31 cellular contexts compared by ENCODE assay signal in the genomic region with DNA sequence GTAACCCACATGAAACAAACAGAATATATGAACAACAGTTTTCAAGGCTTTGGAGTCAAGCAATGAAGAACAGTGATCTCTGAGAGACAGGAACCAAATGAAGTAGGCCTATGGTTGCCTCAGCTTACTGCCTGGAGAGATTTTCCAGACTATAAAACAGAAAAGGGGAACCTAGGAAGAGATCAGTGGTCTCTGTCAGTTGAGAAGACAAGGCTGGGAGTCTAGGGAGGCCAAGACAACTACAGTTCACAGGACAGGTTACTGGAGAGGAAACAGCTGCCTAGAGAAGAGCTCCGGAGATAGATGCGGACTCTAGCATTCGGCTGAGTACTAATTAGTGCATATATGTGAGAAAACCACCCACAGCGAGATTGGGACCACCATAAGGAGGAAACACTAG.
"Had no signal": no experiment of that assay in that cellular context is flagged by ENCODE, and none has a peak within 500 bp of the region (broad histone marks: within the 10 kb centered on the region; RNA-seq: fewer than 3 reads in every experiment).

No MANE protein-coding gene starts in this region.

- ATAC-seq: activated CD4-positive, CD25-positive, alpha-beta regulatory T cell treated with anti-CD3 and anti-CD28 coated beads, Interleukin-2, amount 50 U/mL, for 24 hours; activated CD8-positive, alpha-beta memory T cell treated with anti-CD3 and anti-CD28 coated beads, Interleukin-2, amount 10 ng/mL, durations not matched to agents 7 days and 5 days; activated CD8-positive, alpha-beta T cell treated with anti-CD3 and anti-CD28 coated beads for 36 hours; activated naive CD8-positive, alpha-beta T cell treated with anti-CD3 and anti-CD28 coated beads, Interleukin-2, amount 50 U/mL, for 24 hours; body of pancreas; gastroesophageal sphincter; heart right ventricle; T-helper 17 cell had no signal

- H3K36me3 ChIP-seq: adrenal gland, esophagus squamous epithelium, gastroesophageal sphincter, heart right ventricle had no signal

- DNase-seq: activated B cell treated with CpG ODN at 0.5 μM for 24 hours; activated CD4-positive, alpha-beta T cell treated with anti-CD3 and anti-CD28 coated beads for 48 hours; activated CD4-positive, alpha-beta T cell treated with anti-CD3 and anti-CD28 coated beads, Interleukin-2, amount 50 U/mL, for 1 hour; activated CD4-positive, alpha-beta T cell treated with anti-CD3 and anti-CD28 coated beads, Interleukin-2, amount 50 U/mL, for 48 hours; activated CD8-positive, alpha-beta memory T cell treated with anti-CD3 and anti-CD28 coated beads, Interleukin-2, amount 10 ng/mL, durations not matched to agents 7 days and 5 days; activated CD8-positive, alpha-beta memory T cell treated with anti-CD3 and anti-CD28 coated beads, Interleukin-2, amount 50 U/mL, for 4 hours; activated CD8-positive, alpha-beta T cell treated with anti-CD3 and anti-CD28 coated beads for 36 hours; activated effector memory CD4-positive, alpha-beta T cell treated with anti-CD3 and anti-CD28 coated beads, Interleukin-2, amount 50 U/mL, for 16 hours; activated naive CD4-positive, alpha-beta T cell treated with anti-CD3 and anti-CD28 coated beads for 36 hours; activated naive CD8-positive, alpha-beta T cell treated with anti-CD3 and anti-CD28 coated beads for 36 hours; activated naive CD8-positive, alpha-beta T cell treated with anti-CD3 and anti-CD28 coated beads, Interleukin-2, amount 50 U/mL, for 24 hours; activated T-cell treated with anti-CD3 and anti-CD28 coated beads, Interleukin-2, amount 50 U/mL, for 1 hour; activated T-cell treated with anti-CD3 and anti-CD28 coated beads, Interleukin-2, amount 50 U/mL, for 48 hours; adrenal gland; amygdala; aorta; body of pancreas; caudate nucleus; effector CD8-positive, alpha-beta T cell; esophagus squamous epithelium; foreskin melanocyte; heart right ventricle; T-helper 1 cell; T-helper 17 cell had no signal

- H3K27me3 ChIP-seq: adrenal gland, body of pancreas, esophagus squamous epithelium, gastroesophageal sphincter had no signal

- H3K9me3 Mint-ChIP-seq: activated B cell treated with CpG ODN at 0.5 μM for 24 hours; activated CD8-positive, alpha-beta T cell treated with anti-CD3 and anti-CD28 coated beads for 36 hours; activated naive CD4-positive, alpha-beta T cell treated with anti-CD3 and anti-CD28 coated beads for 36 hours; activated naive CD4-positive, alpha-beta T cell treated with anti-CD3 and anti-CD28 coated beads, Interleukin-2, amount 50 U/mL, for 24 hours; activated naive CD8-positive, alpha-beta T cell treated with anti-CD3 and anti-CD28 coated beads for 36 hours; activated naive CD8-positive, alpha-beta T cell treated with anti-CD3 and anti-CD28 coated beads, Interleukin-2, amount 50 U/mL, for 24 hours; activated T-helper 1 cell treated with anti-CD3 and anti-CD28 coated beads, Interleukin-12 subunit alpha, Interleukin-12 subunit beta, Interleukin-2, Interleukin-4 antibody, amounts not matched to agents 30 ng/mL and 10 ng/mL and 1 ng/mL, durations not matched to agents 14 hours and 24 hours and 36 hours; activated T-helper 2 cell treated with anti-CD3 and anti-CD28 coated beads, Interferon-gamma antibody, Interleukin-2, Interleukin-4, amounts not matched to agents 10 μg/mL and 5 μg/mL and 100 μg/mL, durations not matched to agents 14 hours and 24 hours and 36 hours; T-helper 2 cell treated with Interferon-gamma antibody and Interleukin-4, amounts not matched to agents 5 μg/mL and 100 μg/mL, for 36 hours had no signal

- H3K27me3 Mint-ChIP-seq: activated B cell treated with CpG ODN at 0.5 μM for 24 hours; activated CD8-positive, alpha-beta T cell treated with anti-CD3 and anti-CD28 coated beads for 36 hours; activated naive CD4-positive, alpha-beta T cell treated with anti-CD3 and anti-CD28 coated beads, Interleukin-2, amount 50 U/mL, for 24 hours; activated naive CD8-positive, alpha-beta T cell treated with anti-CD3 and anti-CD28 coated beads for 36 hours; T-helper 17 cell had no signal

- H3K4me1 Mint-ChIP-seq: activated B cell treated with CpG ODN at 0.5 μM for 24 hours; activated CD8-positive, alpha-beta memory T cell treated with anti-CD3 and anti-CD28 coated beads, Interleukin-2, amount 10 ng/mL, durations not matched to agents 7 days and 5 days; activated naive CD4-positive, alpha-beta T cell treated with anti-CD3 and anti-CD28 coated beads, Interleukin-2, amount 50 U/mL, for 24 hours; activated naive CD8-positive, alpha-beta T cell treated with anti-CD3 and anti-CD28 coated beads for 36 hours; activated naive CD8-positive, alpha-beta T cell treated with anti-CD3 and anti-CD28 coated beads, Interleukin-2, amount 50 U/mL, for 24 hours; T-helper 17 cell had no signal

- H3K4me3 Mint-ChIP-seq: activated B cell treated with CpG ODN at 0.5 μM for 24 hours; activated CD8-positive, alpha-beta memory T cell treated with anti-CD3 and anti-CD28 coated beads, Interleukin-2, amount 10 ng/mL, durations not matched to agents 7 days and 5 days; activated CD8-positive, alpha-beta T cell treated with anti-CD3 and anti-CD28 coated beads for 36 hours; activated naive CD4-positive, alpha-beta T cell treated with anti-CD3 and anti-CD28 coated beads for 36 hours; activated naive CD4-positive, alpha-beta T cell treated with anti-CD3 and anti-CD28 coated beads, Interleukin-2, amount 50 U/mL, for 24 hours; activated naive CD8-positive, alpha-beta T cell treated with anti-CD3 and anti-CD28 coated beads for 36 hours; activated naive CD8-positive, alpha-beta T cell treated with anti-CD3 and anti-CD28 coated beads, Interleukin-2, amount 50 U/mL, for 24 hours; activated T-helper 1 cell treated with anti-CD3 and anti-CD28 coated beads, Interleukin-12 subunit alpha, Interleukin-12 subunit beta, Interleukin-2, Interleukin-4 antibody, amounts not matched to agents 30 ng/mL and 10 ng/mL and 1 ng/mL, durations not matched to agents 14 hours and 24 hours and 36 hours; T-helper 17 cell; T-helper 2 cell treated with Interferon-gamma antibody and Interleukin-4, amounts not matched to agents 5 μg/mL and 100 μg/mL, for 36 hours had no signal

- H3K4me1 ChIP-seq: adrenal gland, esophagus squamous epithelium, heart right ventricle had no signal

- H3K27ac ChIP-seq: adrenal gland, body of pancreas, epithelial cell of prostate, esophagus squamous epithelium, gastroesophageal sphincter, heart right ventricle had no signal

- H3K9me3 ChIP-seq: adrenal gland, body of pancreas, esophagus squamous epithelium, gastroesophageal sphincter, heart right ventricle had no signal

- H3K4me3 ChIP-seq: adrenal gland, body of pancreas, esophagus squamous epithelium, gastroesophageal sphincter, heart right ventricle had no signal

- H3K27ac Mint-ChIP-seq: activated B cell treated with CpG ODN at 0.5 μM for 24 hours; activated CD8-positive, alpha-beta memory T cell treated with anti-CD3 and anti-CD28 coated beads, Interleukin-2, amount 10 ng/mL, durations not matched to agents 7 days and 5 days; activated CD8-positive, alpha-beta T cell treated with anti-CD3 and anti-CD28 coated beads for 36 hours; activated naive CD4-positive, alpha-beta T cell treated with anti-CD3 and anti-CD28 coated beads for 36 hours; activated naive CD4-positive, alpha-beta T cell treated with anti-CD3 and anti-CD28 coated beads, Interleukin-2, amount 50 U/mL, for 24 hours; activated naive CD8-positive, alpha-beta T cell treated with anti-CD3 and anti-CD28 coated beads for 36 hours; activated naive CD8-positive, alpha-beta T cell treated with anti-CD3 and anti-CD28 coated beads, Interleukin-2, amount 50 U/mL, for 24 hours; activated T-helper 1 cell treated with anti-CD3 and anti-CD28 coated beads, Interleukin-12 subunit alpha, Interleukin-12 subunit beta, Interleukin-2, Interleukin-4 antibody, amounts not matched to agents 30 ng/mL and 10 ng/mL and 1 ng/mL, durations not matched to agents 14 hours and 24 hours and 36 hours; activated T-helper 2 cell treated with anti-CD3 and anti-CD28 coated beads, Interferon-gamma antibody, Interleukin-2, Interleukin-4, amounts not matched to agents 10 μg/mL and 5 μg/mL and 100 μg/mL, durations not matched to agents 14 hours and 24 hours and 36 hours; T-helper 17 cell; T-helper 2 cell treated with Interferon-gamma antibody and Interleukin-4, amounts not matched to agents 5 μg/mL and 100 μg/mL, for 36 hours had no signal

- H3K36me3 Mint-ChIP-seq: activated CD8-positive, alpha-beta memory T cell treated with anti-CD3 and anti-CD28 coated beads, Interleukin-2, amount 10 ng/mL, durations not matched to agents 7 days and 5 days; activated naive CD4-positive, alpha-beta T cell treated with anti-CD3 and anti-CD28 coated beads, Interleukin-2, amount 50 U/mL, for 24 hours; activated naive CD8-positive, alpha-beta T cell treated with anti-CD3 and anti-CD28 coated beads for 36 hours had no signal
